In the genomic region with DNA sequence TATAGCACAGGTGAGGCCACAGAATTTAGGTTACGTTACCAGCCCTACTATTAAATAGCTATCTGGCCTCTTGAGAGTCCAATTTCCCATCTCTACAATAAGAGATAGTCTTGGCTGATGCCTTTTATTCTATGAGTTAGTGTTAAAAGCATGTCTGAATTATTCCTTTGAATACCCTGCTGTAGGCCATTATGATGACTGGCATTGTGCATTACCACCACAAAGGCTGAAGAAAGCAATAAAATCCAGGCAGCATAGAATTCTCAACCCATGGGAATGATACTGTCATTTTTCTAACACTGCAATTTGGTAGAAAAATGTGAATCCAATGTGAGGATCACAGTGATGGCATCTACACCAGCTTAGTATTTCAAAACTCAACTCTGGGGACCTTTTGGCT, we compare ENCODE assay signal across 9 cellular contexts. TPM values are rescaled to one million over a fixed set of nuclear protein-coding genes. Genes with fewer than 3 reads are reported as not detected.
"Had no signal": no experiment of that assay in that cellular context is flagged by ENCODE, and none has a peak within 500 bp of the region (broad histone marks: within the 10 kb centered on the region; RNA-seq: fewer than 3 reads in every experiment).

No MANE protein-coding gene starts in this region.

- DNase-seq: H9, HCEC 1CT, IMR-90 had no signal

- H2AFZ ChIP-seq: GM23338 had no signal

- FAIRE-seq: H1, H54, HTR-8/SVneo, K562 had no signal

- H3K27ac Mint-ChIP-seq: GM23338, H9 had no signal

- H3K4me3 Mint-ChIP-seq: GM23338, H9 had no signal

- H3K9me3 Mint-ChIP-seq: GM23338 had no signal

- H3K4me2 ChIP-seq: GM23338 had no signal

- H3K4me3 ChIP-seq: GM23338, K562 had no signal

RNA-seq across cellular contexts. Expression of a gene that starts 51.4 kb away (rescaled TPM):
- total RNA-seq: GM23338, H1, H9, HT-29, IMR-90, K562 had no signal
